In genomic region chr9:2227468-2227867, GRCh38 we compare ENCODE assay signal across 12 cellular contexts.
A peak's percentile ranks its signal among the peaks of the same experiment; 100 is the strongest.
DNase-seq lines count a peak whose midpoint lies in the region; ATAC-seq and TF ChIP-seq lines count a peak whose summit lies in the region.
"Had no signal": no experiment of that assay in that cellular context is flagged by ENCODE, and none has a peak within 500 bp of the region (broad histone marks: within the 10 kb centered on the region; RNA-seq: fewer than 3 reads in every experiment).

No MANE protein-coding gene starts in this region.

- no peaks in the 10 kb centered on the region for H3K4me1 Mint-ChIP-seq in glutamatergic neuron (ENCODE audit: low read depth, unreplicated experiment)
- H3K4me1 Mint-ChIP-seq: CD8-positive, alpha-beta memory T cell had no signal

- H3K9me3 Mint-ChIP-seq in glutamatergic neuron (ENCODE audit: unreplicated experiment): no peaks in the 10 kb centered on the region
- H3K9me3 Mint-ChIP-seq: activated T-helper 1 cell treated with anti-CD3 and anti-CD28 coated beads, Interleukin-12 subunit alpha, Interleukin-12 subunit beta, Interleukin-2, Interleukin-4 antibody, amounts not matched to agents 30 ng/mL and 10 ng/mL and 1 ng/mL, durations not matched to agents 14 hours and 24 hours and 36 hours had no signal

- no peak overlapping the region for H3K4me3 ChIP-seq in GM23248
- H3K4me3 ChIP-seq: mucosa of descending colon had no signal

- H3K36me3 ChIP-seq in GM23248 (ENCODE audit: low read depth): no peaks in the 10 kb centered on the region

- H3F3A ChIP-seq in GM23248 (ENCODE audit: insufficient read depth): peaks cover 9% of the 10 kb centered on the region

- peak; percentile 69 for DNase-seq in GM23248
- DNase-seq in SK-MEL-5 (ENCODE audit: low read depth, low spot score): peak; percentile 16
- peak; percentile 48 for DNase-seq in fibroblast of the conjunctiva (ENCODE audit: low read depth)
- DNase-seq in renal cortical epithelial cell (ENCODE audit: low read depth): peak; percentile 60
- DNase-seq in glutamatergic neuron: no peak
- no peak for DNase-seq in stimulated activated CD4-positive, alpha-beta T cell treated with anti-CD3 and anti-CD28 coated beads, Interleukin-15, amount 100 ng/mL, for 24 hours
- DNase-seq: activated CD4-positive, alpha-beta T cell treated with anti-CD3 and anti-CD28 coated beads for 4 hours; CD8-positive, alpha-beta memory T cell had no signal

- no peaks in the 10 kb centered on the region for H3K9me3 ChIP-seq in GM23248 (ENCODE audit: low read depth)
- H3K9me3 ChIP-seq: mucosa of descending colon had no signal

- no peak overlapping the region for H3K4me2 ChIP-seq in GM23248 (ENCODE audit: unreplicated experiment)

- no peak overlapping the region for H3K4me3 Mint-ChIP-seq in glutamatergic neuron (ENCODE audit: unreplicated experiment)
- H3K4me3 Mint-ChIP-seq: activated T-helper 1 cell treated with anti-CD3 and anti-CD28 coated beads, Interleukin-12 subunit alpha, Interleukin-12 subunit beta, Interleukin-2, Interleukin-4 antibody, amounts not matched to agents 30 ng/mL and 10 ng/mL and 1 ng/mL, durations not matched to agents 14 hours and 24 hours and 36 hours; CD8-positive, alpha-beta memory T cell had no signal

- no peaks in the 10 kb centered on the region for H3K79me2 ChIP-seq in GM23248 (ENCODE audit: insufficient read depth)

- no peak overlapping the region for H3K9ac ChIP-seq in GM23248

- H3K9me2 ChIP-seq in GM23248 (ENCODE audit: insufficient read depth): no peaks in the 10 kb centered on the region

- peaks cover 21% of the 10 kb centered on the region for H3K4me1 ChIP-seq in GM23248 (ENCODE audit: insufficient read depth)

- H3K27me3 Mint-ChIP-seq in glutamatergic neuron (ENCODE audit: unreplicated experiment): no peaks in the 10 kb centered on the region
- H3K27me3 Mint-ChIP-seq: CD8-positive, alpha-beta memory T cell had no signal

- no peak overlapping the region for H3K27ac Mint-ChIP-seq in glutamatergic neuron (ENCODE audit: unreplicated experiment)
- H3K27ac Mint-ChIP-seq: activated T-helper 1 cell treated with anti-CD3 and anti-CD28 coated beads, Interleukin-12 subunit alpha, Interleukin-12 subunit beta, Interleukin-2, Interleukin-4 antibody, amounts not matched to agents 30 ng/mL and 10 ng/mL and 1 ng/mL, durations not matched to agents 14 hours and 24 hours and 36 hours; CD8-positive, alpha-beta memory T cell had no signal

- no peak for TF ChIP-seq CTCF in glutamatergic neuron (IDR thresholded peaks at IDR 0.05; ENCODE audit: partially characterized antibody, unreplicated experiment)

- H4K20me1 ChIP-seq in GM23248 (ENCODE audit: insufficient read depth): no peaks in the 10 kb centered on the region

- H3K27me3 ChIP-seq in GM23248 (replicated peaks; ENCODE audit: insufficient read depth): no peaks in the 10 kb centered on the region

- no peak overlapping the region for H3K27ac ChIP-seq in GM23248
- H3K27ac ChIP-seq: epithelial cell of prostate had no signal

- H2AFZ ChIP-seq in GM23248: 0 out of 2 replicates have a peak overlapping the region, but pooled peaks have one; percentile 33

- in situ Hi-C loops in GM23248 (cut with MboI) (no loop called here), SK-MEL-5 (cut with HindIII; ENCODE audit: low pct_unique_long_range_greater_than_20kb, low sequenced_read_pairs) (no loop called here)

- ATAC-seq in GM19455 (IDR thresholded peaks at IDR 0.05; ENCODE audit: unreplicated experiment): no peak

- no peaks in the 10 kb centered on the region for H3K36me3 Mint-ChIP-seq in glutamatergic neuron (ENCODE audit: unreplicated experiment)

- WGBS in GM23248 (ENCODE audit: low coverage in 1 of 2, low lambda C conversion rate in 2 of 2, missing lambda C conversion rate in 2 of 2), 2 experiments: 83 to 89% methylated on average over 3 of the region's 3 CpGs

Comparison
In these comparisons a context has a peak if more than half of its experiments do, and no peak if none do; other contexts are left out.
1. DNase-seq: peak in GM23248 (single experiment), SK-MEL-5 (single experiment), fibroblast of the conjunctiva (single experiment) and renal cortical epithelial cell (single experiment); none in glutamatergic neuron (single experiment) and stimulated activated CD4-positive, alpha-beta T cell treated with anti-CD3 and anti-CD28 coated beads, Interleukin-15, amount 100 ng/mL, for 24 hours (single experiment).